ENCODE assay signal across 1 cellular context in the genomic region with DNA sequence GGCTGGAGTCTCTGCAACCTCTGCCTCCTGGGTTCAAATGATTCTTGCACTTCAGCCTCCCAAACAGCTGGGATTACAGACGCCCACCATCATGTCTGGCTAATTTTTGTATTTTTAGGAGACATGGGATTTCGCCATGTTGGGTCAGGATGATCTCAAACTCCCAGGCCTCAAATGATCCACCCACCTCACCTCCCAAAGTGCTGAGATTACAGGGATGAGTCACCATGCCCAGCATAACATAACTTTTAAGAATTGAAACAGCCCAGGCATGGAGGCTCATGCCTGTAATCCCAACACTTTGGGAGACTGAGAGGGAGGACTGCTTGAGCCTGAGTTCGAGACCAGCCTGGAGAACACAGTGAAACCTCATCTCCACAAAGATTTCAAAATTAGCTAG.
TF ChIP-seq lines count a peak whose summit lies in the region.

No MANE protein-coding gene starts in this region.

TF ChIP-seq in WTC11, 78 proteins besides CTCF, POLR2A, EP300 and RAD21 (continued from another document):
- TF ChIP-seq, protein P1, sequence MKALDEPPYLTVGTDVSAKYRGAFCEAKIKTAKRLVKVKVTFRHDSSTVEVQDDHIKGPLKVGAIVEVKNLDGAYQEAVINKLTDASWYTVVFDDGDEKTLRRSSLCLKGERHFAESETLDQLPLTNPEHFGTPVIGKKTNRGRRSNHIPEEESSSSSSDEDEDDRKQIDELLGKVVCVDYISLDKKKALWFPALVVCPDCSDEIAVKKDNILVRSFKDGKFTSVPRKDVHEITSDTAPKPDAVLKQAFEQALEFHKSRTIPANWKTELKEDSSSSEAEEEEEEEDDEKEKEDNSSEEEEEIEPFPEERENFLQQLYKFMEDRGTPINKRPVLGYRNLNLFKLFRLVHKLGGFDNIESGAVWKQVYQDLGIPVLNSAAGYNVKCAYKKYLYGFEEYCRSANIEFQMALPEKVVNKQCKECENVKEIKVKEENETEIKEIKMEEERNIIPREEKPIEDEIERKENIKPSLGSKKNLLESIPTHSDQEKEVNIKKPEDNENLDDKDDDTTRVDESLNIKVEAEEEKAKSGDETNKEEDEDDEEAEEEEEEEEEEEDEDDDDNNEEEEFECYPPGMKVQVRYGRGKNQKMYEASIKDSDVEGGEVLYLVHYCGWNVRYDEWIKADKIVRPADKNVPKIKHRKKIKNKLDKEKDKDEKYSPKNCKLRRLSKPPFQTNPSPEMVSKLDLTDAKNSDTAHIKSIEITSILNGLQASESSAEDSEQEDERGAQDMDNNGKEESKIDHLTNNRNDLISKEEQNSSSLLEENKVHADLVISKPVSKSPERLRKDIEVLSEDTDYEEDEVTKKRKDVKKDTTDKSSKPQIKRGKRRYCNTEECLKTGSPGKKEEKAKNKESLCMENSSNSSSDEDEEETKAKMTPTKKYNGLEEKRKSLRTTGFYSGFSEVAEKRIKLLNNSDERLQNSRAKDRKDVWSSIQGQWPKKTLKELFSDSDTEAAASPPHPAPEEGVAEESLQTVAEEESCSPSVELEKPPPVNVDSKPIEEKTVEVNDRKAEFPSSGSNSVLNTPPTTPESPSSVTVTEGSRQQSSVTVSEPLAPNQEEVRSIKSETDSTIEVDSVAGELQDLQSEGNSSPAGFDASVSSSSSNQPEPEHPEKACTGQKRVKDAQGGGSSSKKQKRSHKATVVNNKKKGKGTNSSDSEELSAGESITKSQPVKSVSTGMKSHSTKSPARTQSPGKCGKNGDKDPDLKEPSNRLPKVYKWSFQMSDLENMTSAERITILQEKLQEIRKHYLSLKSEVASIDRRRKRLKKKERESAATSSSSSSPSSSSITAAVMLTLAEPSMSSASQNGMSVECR (CRISPR knock-in tag; IDR thresholded peaks at IDR 0.05; ENCODE audit: borderline replicate concordance), result no peak
- TF ChIP-seq ESRRA (CRISPR knock-in tag; IDR thresholded peaks at IDR 0.05; ENCODE audit: borderline replicate concordance) (no peak), NR2C2 (CRISPR knock-in tag; IDR thresholded peaks at IDR 0.05) (no peak), E2F4 (CRISPR knock-in tag; IDR thresholded peaks at IDR 0.05; ENCODE audit: borderline replicate concordance, low read depth) (no peak), USF2 (CRISPR knock-in tag; IDR thresholded peaks at IDR 0.05) (no peak), PRDM15 (CRISPR knock-in tag; IDR thresholded peaks at IDR 0.05) (no peak), NFYB (CRISPR knock-in tag; conservative IDR thresholded peaks at IDR 0.05; ENCODE audit: low read depth) (no peak), IRF2 (CRISPR knock-in tag; IDR thresholded peaks at IDR 0.05; ENCODE audit: borderline replicate concordance, low read depth) (no peak), CREM (CRISPR knock-in tag; IDR thresholded peaks at IDR 0.05) (no peak), JUN (CRISPR knock-in tag; IDR thresholded peaks at IDR 0.05) (no peak), USF1 (CRISPR knock-in tag; IDR thresholded peaks at IDR 0.05) (no peak), MXD4 (CRISPR knock-in tag; IDR thresholded peaks at IDR 0.05; ENCODE audit: borderline replicate concordance) (no peak)
- TF ChIP-seq, protein P2, sequence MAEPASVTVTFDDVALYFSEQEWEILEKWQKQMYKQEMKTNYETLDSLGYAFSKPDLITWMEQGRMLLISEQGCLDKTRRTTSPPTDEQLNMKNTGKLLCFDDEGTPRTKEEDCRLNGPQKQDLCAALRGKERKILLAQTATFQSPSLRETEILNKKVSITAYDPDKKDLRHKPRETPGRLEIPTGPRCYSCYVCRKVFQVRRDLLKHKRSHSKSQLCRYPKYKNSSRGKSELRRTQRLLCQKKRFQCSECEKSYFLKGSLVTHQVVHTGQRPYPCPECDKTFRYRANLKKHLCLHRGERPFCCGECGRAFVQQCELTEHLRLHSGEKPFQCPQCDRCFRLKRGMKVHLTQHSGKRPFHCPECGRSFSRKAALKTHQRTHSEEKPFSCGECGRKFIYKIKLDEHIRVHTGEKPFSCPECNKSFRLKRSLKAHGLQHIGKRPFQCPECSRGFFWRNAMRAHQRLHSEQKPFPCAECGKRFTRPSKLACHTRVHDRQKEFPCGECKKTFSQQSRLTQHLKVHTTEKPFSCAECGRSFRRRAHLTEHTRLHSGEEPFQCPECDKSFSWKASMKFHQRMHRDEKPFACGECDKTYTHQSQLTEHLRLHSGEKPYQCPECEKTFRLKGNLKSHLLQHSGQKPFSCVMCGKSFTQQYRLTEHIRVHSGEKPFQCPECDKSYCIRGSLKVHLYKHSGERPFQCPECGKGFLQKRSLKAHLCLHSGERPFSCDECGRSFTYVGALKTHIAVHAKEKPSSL (CRISPR knock-in tag; conservative IDR thresholded peaks at IDR 0.05), result no peak
- TF ChIP-seq, protein P3, sequence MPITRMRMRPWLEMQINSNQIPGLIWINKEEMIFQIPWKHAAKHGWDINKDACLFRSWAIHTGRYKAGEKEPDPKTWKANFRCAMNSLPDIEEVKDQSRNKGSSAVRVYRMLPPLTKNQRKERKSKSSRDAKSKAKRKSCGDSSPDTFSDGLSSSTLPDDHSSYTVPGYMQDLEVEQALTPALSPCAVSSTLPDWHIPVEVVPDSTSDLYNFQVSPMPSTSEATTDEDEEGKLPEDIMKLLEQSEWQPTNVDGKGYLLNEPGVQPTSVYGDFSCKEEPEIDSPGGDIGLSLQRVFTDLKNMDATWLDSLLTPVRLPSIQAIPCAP (CRISPR knock-in tag; IDR thresholded peaks at IDR 0.05), result no peak
- TF ChIP-seq, protein P4, sequence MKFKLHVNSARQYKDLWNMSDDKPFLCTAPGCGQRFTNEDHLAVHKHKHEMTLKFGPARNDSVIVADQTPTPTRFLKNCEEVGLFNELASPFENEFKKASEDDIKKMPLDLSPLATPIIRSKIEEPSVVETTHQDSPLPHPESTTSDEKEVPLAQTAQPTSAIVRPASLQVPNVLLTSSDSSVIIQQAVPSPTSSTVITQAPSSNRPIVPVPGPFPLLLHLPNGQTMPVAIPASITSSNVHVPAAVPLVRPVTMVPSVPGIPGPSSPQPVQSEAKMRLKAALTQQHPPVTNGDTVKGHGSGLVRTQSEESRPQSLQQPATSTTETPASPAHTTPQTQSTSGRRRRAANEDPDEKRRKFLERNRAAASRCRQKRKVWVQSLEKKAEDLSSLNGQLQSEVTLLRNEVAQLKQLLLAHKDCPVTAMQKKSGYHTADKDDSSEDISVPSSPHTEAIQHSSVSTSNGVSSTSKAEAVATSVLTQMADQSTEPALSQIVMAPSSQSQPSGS (CRISPR knock-in tag; IDR thresholded peaks at IDR 0.05; ENCODE audit: borderline replicate concordance, low read depth), result no peak
